In genomic region chr9:73083519-73083918, GRCh38 we compare ENCODE assay signal across 18 cellular contexts.
DNase-seq lines count a peak whose midpoint lies in the region; ATAC-seq, FAIRE-seq and TF ChIP-seq lines count a peak whose summit lies in the region.
"Had no signal": no experiment of that assay in that cellular context is flagged by ENCODE, and none has a peak within 500 bp of the region (broad histone marks: within the 10 kb centered on the region; RNA-seq: fewer than 3 reads in every experiment).

No MANE protein-coding gene starts in this region.

- H3K36me3 ChIP-seq in Loucy (ENCODE audit: insufficient read depth, low read length), result no peaks in the 10 kb centered on the region
- no peaks in the 10 kb centered on the region for H3K36me3 ChIP-seq in H7 (replicated peaks; ENCODE audit: control insufficient read depth, insufficient read depth, low read length)
- H3K36me3 ChIP-seq: BLaER1, HAP-1 had no signal

- H3K4me2 ChIP-seq in Loucy (ENCODE audit: low read depth, low read length, poor library complexity, severe bottlenecking), result no peak overlapping the region
- H3K4me2 ChIP-seq: BLaER1 had no signal

- no peaks in the 10 kb centered on the region for H4K20me1 ChIP-seq in Loucy (ENCODE audit: insufficient read depth, low read length, poor library complexity, severe bottlenecking)
- H4K20me1 ChIP-seq: BLaER1 had no signal

- ATAC-seq in left lobe of liver (peak; percentile 82), natural killer cell (no peak)
- ATAC-seq: CD8-positive, alpha-beta T cell had no signal

- no peak overlapping the region for H3K4me3 Mint-ChIP-seq in natural killer cell
- H3K4me3 Mint-ChIP-seq: B cell; CD4-positive, CD25-positive, alpha-beta regulatory T cell; CD8-positive, alpha-beta T cell had no signal

- no peaks in the 10 kb centered on the region for H3K4me1 Mint-ChIP-seq in natural killer cell
- H3K4me1 Mint-ChIP-seq: CD4-positive, CD25-positive, alpha-beta regulatory T cell had no signal

- H3K79me2 ChIP-seq in Loucy (ENCODE audit: insufficient read depth, low read length), result no peaks in the 10 kb centered on the region

- H3K9me3 Mint-ChIP-seq in natural killer cell, result no peaks in the 10 kb centered on the region
- H3K9me3 Mint-ChIP-seq: CD4-positive, CD25-positive, alpha-beta regulatory T cell; CD8-positive, alpha-beta T cell had no signal

- peaks cover 2 to 41% of the 10 kb centered on the region in 2 donors for H3K27me3 Mint-ChIP-seq in natural killer cell (ENCODE audit: low read depth in 2 of 2)

- intact Hi-C loops in natural killer cell (cut with micrococcal nuclease), result loop anchor here (2.0 to 5.0 kb wide), 2 partner anchors 211 to 803 kb away; no protein-coding TSS in a partner anchor

- H2AFZ ChIP-seq in Loucy (ENCODE audit: low read length), result peak overlapping the region; percentile 76
- H2AFZ ChIP-seq: GM23248 had no signal

- no peak overlapping the region for H3K27ac Mint-ChIP-seq in natural killer cell
- H3K27ac Mint-ChIP-seq: B cell; CD4-positive, CD25-positive, alpha-beta regulatory T cell; CD8-positive, alpha-beta T cell had no signal

- FAIRE-seq in H54 (lab: Jason Lieb, UNC), result peak; percentile 11
- FAIRE-seq: G401.6, GM12892, H1 had no signal

- H3K4me1 ChIP-seq in Loucy (ENCODE audit: insufficient read depth, low read length, poor library complexity, severe bottlenecking), result no peaks in the 10 kb centered on the region
- H3K4me1 ChIP-seq: Caco-2, HAP-1 had no signal

- DNase-seq in H54 (ENCODE audit: insufficient read length, low spot score) (no peak), left lobe of liver (ENCODE audit: low spot score) (no peak), natural killer cell (no peak), NCI-H1105 treated with DMSO at 0.1 percent for 48 hours (lab: John Stamatoyannopoulos, UW) (no peak), H7 (no peak)
- DNase-seq: Caco-2; CD4-positive, CD25-positive, alpha-beta regulatory T cell; CD8-positive, alpha-beta T cell; DMS153; DND-41; GM23248 had no signal

- TF ChIP-seq CTCF in Loucy (conservative IDR thresholded peaks at IDR 0.05; ENCODE audit: low read length), result no peak
- TF ChIP-seq CTCF in natural killer cell (IDR thresholded peaks at IDR 0.05), result no peak

- no peaks in the 10 kb centered on the region for H3K9me3 ChIP-seq in Loucy (ENCODE audit: insufficient read depth, low read depth, low read length)
- H3K9me3 ChIP-seq: BLaER1, Caco-2, HAP-1 had no signal

- no peak overlapping the region for H3K9ac ChIP-seq in Loucy (ENCODE audit: low read depth, low read length, poor library complexity, severe bottlenecking)
- H3K9ac ChIP-seq: BLaER1, GM23248 had no signal

- no peaks in the 10 kb centered on the region for H3K36me3 Mint-ChIP-seq in natural killer cell
- H3K36me3 Mint-ChIP-seq: CD4-positive, CD25-positive, alpha-beta regulatory T cell; CD8-positive, alpha-beta T cell had no signal

- H3K9me2 ChIP-seq in Loucy (replicated peaks; ENCODE audit: low read depth, low read length), result no peaks in the 10 kb centered on the region

- H3K27me3 ChIP-seq in Loucy (ENCODE audit: insufficient read depth, low read length, poor library complexity, severe bottlenecking) (no peaks in the 10 kb centered on the region), H7 (ENCODE audit: control insufficient read depth, insufficient read depth, low read length) (no peaks in the 10 kb centered on the region)
- H3K27me3 ChIP-seq: BLaER1 had no signal

- no peak for TF ChIP-seq POLR2A in H54 (IDR thresholded peaks at IDR 0.05; ENCODE audit: low read depth, low read length)

- no peaks in the 10 kb centered on the region for H3F3A ChIP-seq in Loucy (ENCODE audit: low read depth)

- H3K4me3 ChIP-seq in Loucy (ENCODE audit: low read length, poor library complexity, severe bottlenecking) (no peak overlapping the region), H7 (ENCODE audit: insufficient read depth, low read depth, low read length) (no peak overlapping the region)
- H3K4me3 ChIP-seq: BLaER1, GM23248, HAP-1 had no signal
